Comparison of ENCODE assay signal across 8 cellular contexts in genomic region chr6:31736768-31737314, GRCh38. TPM values are rescaled to one million over a fixed set of nuclear protein-coding genes. Genes with fewer than 3 reads are reported as not detected.
DNase-seq lines count a peak whose midpoint lies in the region; ATAC-seq, FAIRE-seq and TF ChIP-seq lines count a peak whose summit lies in the region.

No MANE protein-coding gene starts in this region.

- H3K27ac Mint-ChIP-seq in activated naive CD4-positive, alpha-beta T cell treated with anti-CD3 and anti-CD28 coated beads, Interleukin-2, amount 10 ng/mL, durations not matched to agents 7 days and 5 days = peak overlapping the region; percentile 93
- peak overlapping the region; percentile 81 for H3K27ac Mint-ChIP-seq in MCF 10A (ENCODE audit: low read depth, unreplicated experiment)

- no peak overlapping the region for H2AK5ac ChIP-seq in mesendoderm (ENCODE audit: low read length)

- H3K18ac ChIP-seq in mesendoderm (ENCODE audit: low read length) = peak overlapping the region; percentile 54

- no peak overlapping the region for H2BK120ac ChIP-seq in mesendoderm (ENCODE audit: low read depth, low read length)

- peaks cover 11% of the 10 kb centered on the region for H3K79me1 ChIP-seq in mesendoderm (ENCODE audit: low read length)

- H3K4me2 ChIP-seq in mesendoderm (ENCODE audit: low read length) = peak overlapping the region; percentile 1

- peaks cover 25% of the 10 kb centered on the region for H3K4me1 ChIP-seq in mesendoderm (ENCODE audit: control insufficient read depth, low read depth, low read length)
- peaks cover 60% of the 10 kb centered on the region for H3K4me1 ChIP-seq in vagina

- H4K8ac ChIP-seq in mesendoderm (ENCODE audit: low read depth, low read length) = no peak overlapping the region

- no peak for FAIRE-seq in urothelium cell line (lab: Jason Lieb, UNC)

- POLR2A ChIA-PET in MCF 10A (lab: Yijun Ruan, JAX) = interaction anchor here (0.9 to 11.8 kb wide), 23 partner anchors 10 to 195 kb away, joined by 3 to 95 read pairs (median 7); partner anchors contain the start of genes ABHD16A, BAG6, CSNK2B and DDX39B

- peak overlapping the region; percentile 40 for H3K4ac ChIP-seq in mesendoderm (ENCODE audit: low read depth, low read length)

- intact Hi-C loops in MCF 10A (cut with micrococcal nuclease) = no loop called here
- intact Hi-C loops in vagina (cut with DNase I) = loop anchor here (5.0 to 10.0 kb wide), 3 partner anchors 52 to 75 kb away; partner anchors contain the start of genes LY6G5C and VARS1

- no peak overlapping the region for H2BK15ac ChIP-seq in mesendoderm (replicated peaks; ENCODE audit: low read depth)

- H3K27ac ChIP-seq in mesendoderm (ENCODE audit: low read depth, low read length) (peak overlapping the region; percentile 55), vagina (peak overlapping the region; percentile 96)

- peaks cover 46% of the 10 kb centered on the region for H3K36me3 Mint-ChIP-seq in activated naive CD4-positive, alpha-beta T cell treated with anti-CD3 and anti-CD28 coated beads, Interleukin-2, amount 10 ng/mL, durations not matched to agents 7 days and 5 days
- H3K36me3 Mint-ChIP-seq in MCF 10A (ENCODE audit: insufficient read depth, unreplicated experiment) = peaks cover 26% of the 10 kb centered on the region

- H3K4me3 ChIP-seq in mesendoderm (ENCODE audit: low read length) (no peak overlapping the region), vagina (peak overlapping the region; percentile 67 to 82)

- peaks cover 5% of the 10 kb centered on the region for H3K27me3 Mint-ChIP-seq in activated naive CD4-positive, alpha-beta T cell treated with anti-CD3 and anti-CD28 coated beads, Interleukin-2, amount 10 ng/mL, durations not matched to agents 7 days and 5 days
- H3K27me3 Mint-ChIP-seq in MCF 10A (ENCODE audit: insufficient read depth, unreplicated experiment) = no peaks in the 10 kb centered on the region

- no peak for DNase-seq in activated naive CD4-positive, alpha-beta T cell treated with anti-CD3 and anti-CD28 coated beads, Interleukin-2, amount 10 ng/mL, durations not matched to agents 7 days and 5 days
- no peak for DNase-seq in activated naive CD4-positive, alpha-beta T cell (lab: John Stamatoyannopoulos, UW)
- DNase-seq in MCF 10A (ENCODE audit: unreplicated experiment) (no peak), mesendoderm (no peak), vagina (ENCODE audit: extremely low spot score in 2 of 2) (no peak), urothelium cell line (ENCODE audit: low spot score) (no peak)

- peaks cover 28% of the 10 kb centered on the region for H3K79me2 ChIP-seq in mesendoderm (ENCODE audit: control insufficient read depth, insufficient read depth, low read length)

- peaks cover 13% of the 10 kb centered on the region for H3K36me3 ChIP-seq in mesendoderm (ENCODE audit: control insufficient read depth, insufficient read depth, low read length)
- peaks cover 3 to 25% of the 10 kb centered on the region in 2 donors for H3K36me3 ChIP-seq in vagina

- no TSS peak for BruUV-seq in MCF 10A (replicated peaks; lab: Mats Ljungman, UMichigan)

- H3K27me3 ChIP-seq in mesendoderm (ENCODE audit: insufficient read depth, low read length, poor library complexity) (no peaks in the 10 kb centered on the region), vagina (no peaks in the 10 kb centered on the region)

- H3K4me3 Mint-ChIP-seq in activated naive CD4-positive, alpha-beta T cell treated with anti-CD3 and anti-CD28 coated beads, Interleukin-2, amount 10 ng/mL, durations not matched to agents 7 days and 5 days = peak overlapping the region; percentile 100
- H3K4me3 Mint-ChIP-seq in MCF 10A (ENCODE audit: unreplicated experiment) = peak overlapping the region; percentile 95

- CTCF ChIA-PET in activated naive CD4-positive, alpha-beta T cell treated with anti-CD3 and anti-CD28 coated beads, Interleukin-2, amount 10 ng/mL, durations not matched to agents 7 days and 5 days (lab: Charles Lee) = interaction anchor here (0.8 to 3.7 kb wide), 8 partner anchors 7 to 95 kb away, joined by 3 to 23 read pairs (median 4); partner anchors contain the start of gene DDAH2
- CTCF ChIA-PET in MCF 10A (lab: Yijun Ruan, JAX) = interaction anchor here (0.6 to 1.7 kb wide), 8 partner anchors 20 to 102 kb away, joined by 3 to 5 read pairs (median 4); partner anchors contain the start of genes HSPA1A, HSPA1B and HSPA1L

- no peak for TF ChIP-seq CTCF in MCF 10A (IDR thresholded peaks at IDR 0.05; ENCODE audit: unreplicated experiment)
- no peak for TF ChIP-seq CTCF in vagina (IDR thresholded peaks at IDR 0.05)

- H3K56ac ChIP-seq in mesendoderm (ENCODE audit: low read length) = peak overlapping the region; percentile 84

- no peak for TF ChIP-seq POLR2A in vagina (IDR thresholded peaks at IDR 0.05)

- H4K5ac ChIP-seq in mesendoderm (ENCODE audit: low read length) = no peak overlapping the region

- peak overlapping the region; percentile 3 for H2BK5ac ChIP-seq in mesendoderm (ENCODE audit: low read length)

- no peak overlapping the region for H3K23ac ChIP-seq in mesendoderm (ENCODE audit: low read length)

- no CpG with 5 or more reads among the region's 10 CpGs for WGBS in mesendoderm (ENCODE audit: extremely low coverage, insufficient coverage, low lambda C conversion rate)

- H3K9me3 Mint-ChIP-seq in activated naive CD4-positive, alpha-beta T cell treated with anti-CD3 and anti-CD28 coated beads, Interleukin-2, amount 10 ng/mL, durations not matched to agents 7 days and 5 days = no peaks in the 10 kb centered on the region
- H3K9me3 Mint-ChIP-seq in MCF 10A (ENCODE audit: unreplicated experiment) = no peaks in the 10 kb centered on the region

- no peaks in the 10 kb centered on the region for H3K9me3 ChIP-seq in vagina

- peak overlapping the region; percentile 100 for H3K9ac ChIP-seq in mesendoderm (ENCODE audit: low read length)

- ATAC-seq in GM19351 (IDR thresholded peaks at IDR 0.05; ENCODE audit: unreplicated experiment) (no peak), GM18517 (IDR thresholded peaks at IDR 0.05; ENCODE audit: unreplicated experiment) (no peak)

- peaks cover 72% of the 10 kb centered on the region for H3K4me1 Mint-ChIP-seq in activated naive CD4-positive, alpha-beta T cell treated with anti-CD3 and anti-CD28 coated beads, Interleukin-2, amount 10 ng/mL, durations not matched to agents 7 days and 5 days
- peaks cover 40% of the 10 kb centered on the region for H3K4me1 Mint-ChIP-seq in MCF 10A (ENCODE audit: insufficient read depth, unreplicated experiment)

RNA-seq across cellular contexts. Expression of gene CLIC1, which starts 0.5 kb away (rescaled TPM):
- total RNA-seq in MCF 10A (2022) (511 and 632 TPM in 2 replicates), vagina (250 TPM)
- polyA plus RNA-seq in mesendoderm (2013, experiment 1 of 2) = 249 TPM
- 252 TPM for polyA plus RNA-seq in mesendoderm (2013, experiment 2 of 2)

RNA-seq across cellular contexts. Expression of gene MSH5, which starts 3.0 kb away (rescaled TPM):
- total RNA-seq in MCF 10A (2022) = 36.6 and 43.1 TPM in 2 replicates
- polyA plus RNA-seq in mesendoderm (2013, experiment 1 of 2) = 5.4 TPM
- 5.3 TPM for polyA plus RNA-seq in mesendoderm (2013, experiment 2 of 2)
- 11.0 TPM for total RNA-seq in vagina

RNA-seq across cellular contexts. Expression of gene DDAH2, which starts 7.7 kb away (rescaled TPM):
- 8.5 and 13.5 TPM in 2 replicates for total RNA-seq in MCF 10A (2022)
- 64.0 TPM for polyA plus RNA-seq in mesendoderm (2013, experiment 1 of 2)
- 61.9 TPM for polyA plus RNA-seq in mesendoderm (2013, experiment 2 of 2)
- 108 TPM for total RNA-seq in vagina

RNA-seq across cellular contexts. Expression of gene MPIG6B, which starts 13.7 kb away (rescaled TPM):
- total RNA-seq in MCF 10A (2022) (not detected in 2 replicates), vagina (not detected)
- polyA plus RNA-seq in mesendoderm (2013, experiment 1 of 2) = 0.07 TPM
- polyA plus RNA-seq in mesendoderm (2013, experiment 2 of 2) = 0.07 TPM

RNA-seq across cellular contexts. Expression of gene LY6G6C, which starts 15.3 kb away (rescaled TPM):
- total RNA-seq in MCF 10A (2022) (0.32 TPM in 1 of 2 replicates, not detected in the other), vagina (not detected)
- polyA plus RNA-seq in mesendoderm (2013, experiment 1 of 2) = 0.51 TPM
- 0.29 TPM for polyA plus RNA-seq in mesendoderm (2013, experiment 2 of 2)
